In the genomic region with DNA sequence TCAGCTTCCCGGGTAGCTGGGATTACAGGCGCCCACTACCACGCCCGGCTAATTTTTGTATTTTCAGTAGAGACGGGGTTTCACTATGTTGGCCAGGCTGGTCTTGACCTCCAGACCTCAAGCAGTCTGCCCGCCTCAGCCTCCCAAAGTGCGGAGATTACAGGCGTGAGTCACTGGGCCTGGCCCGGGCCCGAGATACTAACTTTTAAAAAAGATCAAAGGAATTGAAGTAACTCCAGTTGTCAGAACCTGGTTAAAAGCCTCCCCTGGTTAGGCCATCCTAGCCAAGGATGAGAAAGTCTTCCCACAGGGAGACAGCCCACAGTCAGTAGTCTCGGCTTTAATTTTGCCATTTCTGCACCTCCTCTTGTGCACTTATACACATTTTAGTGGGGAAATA, we compare ENCODE assay signal across 9 cellular contexts.
"Had no signal": no experiment of that assay in that cellular context is flagged by ENCODE, and none has a peak within 500 bp of the region (broad histone marks: within the 10 kb centered on the region; RNA-seq: fewer than 3 reads in every experiment).

No MANE protein-coding gene starts in this region.

- H3K9ac ChIP-seq: GM23248 had no signal

- H3K4me3 ChIP-seq: GM23248, HAP-1, K562 had no signal

- H3K27ac ChIP-seq: GM23248 had no signal

- DNase-seq: GM23248, GOT3, H7, HFFc6, IMR-90, KG1 had no signal

- H3K4me1 ChIP-seq: HAP-1 had no signal

- ATAC-seq: HCT116, K562 had no signal

- H3K36me3 ChIP-seq: HAP-1 had no signal

- H3K9me3 ChIP-seq: HAP-1 had no signal
